ENCODE assay signal across 14 cellular contexts in the genomic region with DNA sequence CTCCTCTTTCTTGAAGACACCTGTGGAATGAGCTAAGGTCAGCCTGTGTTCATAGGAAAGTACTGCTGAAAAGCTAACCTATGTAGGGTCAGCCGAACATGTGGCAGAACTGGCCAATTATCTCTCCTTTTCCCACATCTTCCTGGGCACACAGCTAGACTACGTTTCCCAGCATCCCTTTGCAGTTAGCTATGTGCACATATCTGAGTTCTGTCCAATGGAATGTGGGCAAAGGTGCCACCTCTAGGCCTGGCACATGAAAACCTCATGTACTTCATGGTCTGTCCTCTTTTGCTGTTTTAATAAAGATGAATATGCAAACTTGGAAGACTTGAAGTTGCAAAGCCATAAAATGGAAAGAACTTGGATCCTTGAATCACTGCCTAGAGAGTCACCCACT.
DNase-seq lines count a peak whose midpoint lies in the region; ATAC-seq and TF ChIP-seq lines count a peak whose summit lies in the region.
"Had no signal": no experiment of that assay in that cellular context is flagged by ENCODE, and none has a peak within 500 bp of the region (broad histone marks: within the 10 kb centered on the region; RNA-seq: fewer than 3 reads in every experiment).

No MANE protein-coding gene starts in this region.

- TF ChIP-seq CTCF in epithelial cell of proximal tubule (conservative IDR thresholded peaks at IDR 0.05; ENCODE audit: low read depth, low read length) (no peak), nephron (IDR thresholded peaks at IDR 0.05; ENCODE audit: unreplicated experiment in 3 of 3) (no peak), gastrocnemius medialis (IDR thresholded peaks at IDR 0.05 in 4 of 5, conservative IDR thresholded peaks at IDR 0.05 in 1 of 5) (no peak)

- ATAC-seq in gastrocnemius medialis, result no peak

- no peak for TF ChIP-seq POLR2A in gastrocnemius medialis (IDR thresholded peaks at IDR 0.05)

- intact Hi-C loops in gastrocnemius medialis (cut with DNase I; ENCODE audit: low total_unique reads), result loop anchor here (1.0 to 2.0 kb wide), 2 partner anchors 63 to 105 kb away; no protein-coding TSS in a partner anchor
- intact Hi-C loops in CD4-positive, alpha-beta memory T cell (cut with micrococcal nuclease), result no loop called here

- no peaks in the 10 kb centered on the region for H3K9me3 ChIP-seq in gastrocnemius medialis
- H3K9me3 ChIP-seq in CD4-positive, alpha-beta memory T cell (ENCODE audit: control insufficient read depth in 1 of 2, low read length in 2 of 2), result no peaks in the 10 kb centered on the region
- H3K9me3 ChIP-seq: heart right ventricle, testis had no signal

- peaks cover 0 to 5% of the 10 kb centered on the region in 2 donors for H3K4me1 ChIP-seq in gastrocnemius medialis
- H3K4me1 ChIP-seq in CD4-positive, alpha-beta memory T cell (ENCODE audit: insufficient read depth, low read length), result no peaks in the 10 kb centered on the region

- no peaks in the 10 kb centered on the region for H3K36me3 ChIP-seq in gastrocnemius medialis
- H3K36me3 ChIP-seq in CD4-positive, alpha-beta memory T cell (ENCODE audit: insufficient read depth, low read length), result no peaks in the 10 kb centered on the region
- H3K36me3 ChIP-seq: heart right ventricle had no signal

- H3K4me3 ChIP-seq in epithelial cell of proximal tubule (ENCODE audit: low read depth, low read length), result no peak overlapping the region
- no peak overlapping the region for H3K4me3 ChIP-seq in gastrocnemius medialis
- no peak overlapping the region for H3K4me3 ChIP-seq in CD4-positive, alpha-beta memory T cell (ENCODE audit: low read length in 2 of 2)
- H3K4me3 ChIP-seq: heart right ventricle, SK-N-MC, testis had no signal

- CTCF ChIA-PET in CD4-positive, alpha-beta memory T cell (lab: Charles Lee; ENCODE audit: partially characterized antibody), result interaction anchor here (0.7 to 2.2 kb wide), 13 partner anchors 8 to 136 kb away, joined by 3 to 15 read pairs (median 4); no protein-coding TSS in a partner anchor

- no peaks in the 10 kb centered on the region for H3K27me3 ChIP-seq in gastrocnemius medialis
- no peaks in the 10 kb centered on the region for H3K27me3 ChIP-seq in CD4-positive, alpha-beta memory T cell (ENCODE audit: insufficient read depth, low read length)
- H3K27me3 ChIP-seq: heart right ventricle, testis had no signal

- no peak overlapping the region for H3K27ac ChIP-seq in gastrocnemius medialis
- H3K27ac ChIP-seq in CD4-positive, alpha-beta memory T cell (ENCODE audit: low read depth, low read length), result no peak overlapping the region
- H3K27ac ChIP-seq: heart right ventricle, parathyroid adenoma, SK-N-MC had no signal

- peak overlapping the region; percentile 30 to 81 (median 73) for H3K27ac Mint-ChIP-seq in nephron
- no peak overlapping the region for H3K27ac Mint-ChIP-seq in CD4-positive, alpha-beta memory T cell
- H3K27ac Mint-ChIP-seq: activated naive CD8-positive, alpha-beta T cell had no signal

- no peaks in the 10 kb centered on the region for H3K36me3 Mint-ChIP-seq in nephron (ENCODE audit: low read depth)
- H3K36me3 Mint-ChIP-seq in CD4-positive, alpha-beta memory T cell, result no peaks in the 10 kb centered on the region

- H3K4me3 Mint-ChIP-seq in nephron, result no peak overlapping the region
- H3K4me3 Mint-ChIP-seq in CD4-positive, alpha-beta memory T cell, result no peak overlapping the region
- H3K4me3 Mint-ChIP-seq: activated naive CD8-positive, alpha-beta T cell had no signal

- no peaks in the 10 kb centered on the region for H3K9me3 Mint-ChIP-seq in nephron
- peaks cover 0 to 2% (median 0%) of the 10 kb centered on the region in 8 donors for H3K9me3 Mint-ChIP-seq in CD4-positive, alpha-beta memory T cell

- in situ Hi-C loops in gastrocnemius medialis (cut with MboI; ENCODE audit: low sequenced_read_pairs in 4 of 4), result no loop called here

- DNase-seq in DMS 273 (lab: John Stamatoyannopoulos, UW; ENCODE audit: unreplicated experiment), result peak; percentile 44
- DNase-seq in HT1080 (ENCODE audit: low read depth), result peak; percentile 8
- DNase-seq in epithelial cell of proximal tubule (ENCODE audit: low read depth), result peak; percentile 53
- DNase-seq in gastrocnemius medialis, result no peak
- no peak for DNase-seq in GOT3 (lab: John Stamatoyannopoulos, UW)
- no peak for DNase-seq in activated T-cell treated with anti-CD3 and anti-CD28 coated beads, Interleukin-2, amount 50 U/mL, for 48 hours
- DNase-seq in CD4-positive, alpha-beta memory T cell, result no peak
- DNase-seq: activated CD8-positive, alpha-beta memory T cell treated with anti-CD3 and anti-CD28 coated beads, Interleukin-2, amount 50 U/mL, for 48 hours had no signal

- H3K27me3 Mint-ChIP-seq in nephron (ENCODE audit: low read depth), result no peaks in the 10 kb centered on the region
- H3K27me3 Mint-ChIP-seq in CD4-positive, alpha-beta memory T cell, result no peaks in the 10 kb centered on the region
- H3K27me3 Mint-ChIP-seq: activated naive CD8-positive, alpha-beta T cell had no signal

- POLR2A ChIA-PET in CD4-positive, alpha-beta memory T cell (lab: Charles Lee; ENCODE audit: partially characterized antibody), result interaction anchor here (1.3 kb wide), 1 partner anchor 40 kb away, joined by 5 read pairs; no protein-coding TSS in a partner anchor

- peaks cover 57% of the 10 kb centered on the region for H3K4me1 Mint-ChIP-seq in nephron
- peaks cover 0 to 3% (median 0%) of the 10 kb centered on the region in 4 donors for H3K4me1 Mint-ChIP-seq in CD4-positive, alpha-beta memory T cell

Comparison
In these comparisons a context has a peak if more than half of its experiments do, and no peak if none do; other contexts are left out.
1. DNase-seq: peak in DMS 273 (single experiment), HT1080 (single experiment) and epithelial cell of proximal tubule (single experiment); none in gastrocnemius medialis (0 of 2), GOT3 (single experiment), activated T-cell treated with anti-CD3 and anti-CD28 coated beads, Interleukin-2, amount 50 U/mL, for 48 hours (0 of 2) and CD4-positive, alpha-beta memory T cell (0 of 5).
2. H3K27ac Mint-ChIP-seq: peak in nephron (3 of 3); none in CD4-positive, alpha-beta memory T cell (0 of 7).